1 cellular context compared by ENCODE assay signal in genomic region chr4:83548151-83548905, GRCh38.
TF ChIP-seq lines count a peak whose summit lies in the region.

No MANE protein-coding gene starts in this region.

TF ChIP-seq in K562, 482 proteins besides CTCF, POLR2A, EP300 and RAD21 (continued from another document and continues in another):
- TF ChIP-seq CLOCK (CRISPR knock-in tag; IDR thresholded peaks at IDR 0.05; ENCODE audit: borderline replicate concordance) (no peak), ZFP91 (CRISPR knock-in tag; IDR thresholded peaks at IDR 0.05) (no peak), TAF1 (IDR thresholded peaks at IDR 0.05; ENCODE audit: control insufficient read depth, extremely low read depth, insufficient read depth, low read length, severe bottlenecking) (no peak), TARDBP (IDR thresholded peaks at IDR 0.05) (no peak), STAG1 (CRISPR knock-in tag; IDR thresholded peaks at IDR 0.05; ENCODE audit: borderline replicate concordance) (no peak), CCAR2 (IDR thresholded peaks at IDR 0.05; ENCODE audit: low read depth, low read length) (no peak), ZNF217 (CRISPR knock-in tag; IDR thresholded peaks at IDR 0.05) (no peak), IFI16 (CRISPR knock-in tag; IDR thresholded peaks at IDR 0.05) (no peak), ZNF143 (CRISPR knock-in tag; IDR thresholded peaks at IDR 0.05) (no peak), IRF2 (CRISPR knock-in tag; IDR thresholded peaks at IDR 0.05) (no peak), ZNF445 (CRISPR knock-in tag; IDR thresholded peaks at IDR 0.05; ENCODE audit: low read depth) (no peak), DNMT1 (IDR thresholded peaks at IDR 0.05) (no peak), MBD1 (CRISPR knock-in tag; IDR thresholded peaks at IDR 0.05) (no peak), MCM7 (IDR thresholded peaks at IDR 0.05) (no peak), ZNF347 (CRISPR knock-in tag; IDR thresholded peaks at IDR 0.05; ENCODE audit: low read depth) (no peak), ATF1 (CRISPR knock-in tag; IDR thresholded peaks at IDR 0.05) (no peak), ATF1 (tag; IDR thresholded peaks at IDR 0.05) (peak; percentile 57), RNF2 (IDR thresholded peaks at IDR 0.05) (no peak), NCOA4 (IDR thresholded peaks at IDR 0.05; ENCODE audit: partially characterized antibody) (no peak), PREB (CRISPR knock-in tag; IDR thresholded peaks at IDR 0.05) (no peak), HDAC3 (IDR thresholded peaks at IDR 0.05; ENCODE audit: borderline replicate concordance, partially characterized antibody) (no peak), CREM (IDR thresholded peaks at IDR 0.05; ENCODE audit: low read depth) (peak; percentile 69), RB1 (IDR thresholded peaks at IDR 0.05; ENCODE audit: low read depth) (no peak), HLTF (IDR thresholded peaks at IDR 0.05) (no peak), KDM4B (IDR thresholded peaks at IDR 0.05; ENCODE audit: borderline replicate concordance in 2 of 2, low read depth in 1 of 2) (no peak), TAF9B (IDR thresholded peaks at IDR 0.05; ENCODE audit: partially characterized antibody) (no peak), KDM1A (IDR thresholded peaks at IDR 0.05) (peak; percentile 26 to 36; a peak in 2 of 4 replicates), SOX6 (IDR thresholded peaks at IDR 0.05) (peak; percentile 98), HIVEP1 (CRISPR knock-in tag; IDR thresholded peaks at IDR 0.05) (no peak), RBM39 (optimal IDR thresholded peaks at IDR 0.05; ENCODE audit: low read depth, low read length) (no peak), ZNF764 (CRISPR knock-in tag; IDR thresholded peaks at IDR 0.05; ENCODE audit: low read depth) (no peak), KAT7 (CRISPR knock-in tag; IDR thresholded peaks at IDR 0.05; ENCODE audit: borderline replicate concordance) (no peak), FIP1L1 (IDR thresholded peaks at IDR 0.05; ENCODE audit: low read depth, low read length, poor library complexity, severe bottlenecking) (no peak), ZNF778 (CRISPR knock-in tag; IDR thresholded peaks at IDR 0.05) (no peak), THRAP3 (IDR thresholded peaks at IDR 0.05; ENCODE audit: borderline replicate concordance) (no peak), ZNF589 (CRISPR knock-in tag; IDR thresholded peaks at IDR 0.05; ENCODE audit: low read depth) (peak; percentile 66; the same call in 1 of the 2 replicates), ADNP (tag; IDR thresholded peaks at IDR 0.05) (no peak), HOXB6 (CRISPR knock-in tag; IDR thresholded peaks at IDR 0.05; ENCODE audit: borderline replicate concordance) (no peak), NFE2L1 (tag; IDR thresholded peaks at IDR 0.05; ENCODE audit: borderline replicate concordance, low read depth) (peak; percentile 96), ZNF280B (CRISPR knock-in tag; IDR thresholded peaks at IDR 0.05) (no peak), L3MBTL2 (IDR thresholded peaks at IDR 0.05) (peak; percentile 60), CBX8 (IDR thresholded peaks at IDR 0.05; ENCODE audit: borderline replicate concordance, extremely low read depth, low read depth, low read length, poor library complexity, severe bottlenecking) (no peak), ELF1 (tag; IDR thresholded peaks at IDR 0.05) (no peak), ZEB2 (IDR thresholded peaks at IDR 0.05) (peak; percentile 94), ZNF41 (CRISPR knock-in tag; conservative IDR thresholded peaks at IDR 0.05) (no peak), FOXK2 (conservative IDR thresholded peaks at IDR 0.05 in 1 of 2, IDR thresholded peaks at IDR 0.05 in 1 of 2; ENCODE audit: low read depth in 2 of 2) (peak in 1 of 2 experiments; percentile 65; a peak in 1 of 4 replicates), TRIM28 (IDR thresholded peaks at IDR 0.05) (no peak), HSF4 (CRISPR knock-in tag; IDR thresholded peaks at IDR 0.05; ENCODE audit: borderline replicate concordance) (no peak), HDAC2 (IDR thresholded peaks at IDR 0.05) (peak; percentile 87), ZNF518B (CRISPR knock-in tag; IDR thresholded peaks at IDR 0.05) (no peak), RBM17 (IDR thresholded peaks at IDR 0.05; ENCODE audit: borderline replicate concordance, low read depth, low read length) (no peak), MCM3 (IDR thresholded peaks at IDR 0.05) (no peak), LARP7 (IDR thresholded peaks at IDR 0.05) (no peak), JUND (IDR thresholded peaks at IDR 0.05; ENCODE audit: borderline replicate concordance, low read depth, low read length) (peak; percentile 97), JUND (tag; IDR thresholded peaks at IDR 0.05; ENCODE audit: borderline replicate concordance, low read depth, low read length) (peak; percentile 95; the same call in 2 of the 3 replicates), CEBPB (tag; IDR thresholded peaks at IDR 0.05) (peak; percentile 78), ARID1B (IDR thresholded peaks at IDR 0.05) (peak; percentile 87), GMEB1 (CRISPR knock-in tag; IDR thresholded peaks at IDR 0.05) (no peak), ELF4 (CRISPR knock-in tag; IDR thresholded peaks at IDR 0.05) (no peak), MCM5 (IDR thresholded peaks at IDR 0.05; ENCODE audit: low read depth) (no peak), STAT5B (CRISPR knock-in tag; IDR thresholded peaks at IDR 0.05) (no peak), MTF1 (CRISPR knock-in tag; IDR thresholded peaks at IDR 0.05; ENCODE audit: borderline replicate concordance) (no peak), POLR2H (tag; IDR thresholded peaks at IDR 0.05; ENCODE audit: low read depth) (no peak), SIN3B (IDR thresholded peaks at IDR 0.05; ENCODE audit: low read depth) (no peak), SMAD4 (CRISPR knock-in tag; conservative IDR thresholded peaks at IDR 0.05) (peak; percentile 49; the same call in 1 of the 2 replicates), PHB (CRISPR knock-in tag; IDR thresholded peaks at IDR 0.05) (no peak)
